ENCODE assay signal across 21 cellular contexts in the genomic region with DNA sequence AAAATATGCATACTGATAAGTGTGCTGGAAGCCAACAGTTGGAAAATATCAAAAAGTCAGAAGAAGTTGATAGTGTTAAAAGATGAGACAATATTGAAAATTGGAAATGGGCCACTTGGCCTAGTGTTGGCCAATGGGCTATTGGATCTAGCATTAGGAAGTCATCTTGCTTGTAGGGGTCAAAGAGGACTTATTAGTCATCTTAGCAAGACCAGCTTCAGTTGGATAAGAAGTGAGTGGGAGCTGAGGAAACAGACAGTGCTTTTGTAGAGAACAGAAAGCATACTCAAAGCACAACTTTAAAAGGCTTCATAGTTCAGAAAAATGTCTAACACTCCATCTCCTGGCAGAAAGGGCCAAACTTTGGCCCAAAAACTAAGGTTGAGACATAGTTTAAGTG.
A peak's percentile ranks its signal among the peaks of the same experiment; 100 is the strongest.
DNase-seq lines count a peak whose midpoint lies in the region; ATAC-seq and TF ChIP-seq lines count a peak whose summit lies in the region.
"Had no signal": no experiment of that assay in that cellular context is flagged by ENCODE, and none has a peak within 500 bp of the region (broad histone marks: within the 10 kb centered on the region; RNA-seq: fewer than 3 reads in every experiment).

No MANE protein-coding gene starts in this region.

- H3K4me3 ChIP-seq in lower lobe of right lung: no peak overlapping the region
- H3K4me3 ChIP-seq in esophagus squamous epithelium: no peak overlapping the region
- H3K4me3 ChIP-seq: BLaER1, GM23338, HAP-1 had no signal

- H3K36me3 ChIP-seq in lower lobe of right lung: no peaks in the 10 kb centered on the region
- H3K36me3 ChIP-seq in esophagus squamous epithelium: no peaks in the 10 kb centered on the region
- H3K36me3 ChIP-seq: BLaER1, HAP-1 had no signal

- H3K27ac ChIP-seq in lower lobe of right lung (no peak overlapping the region), esophagus squamous epithelium (no peak overlapping the region)
- H3K27ac ChIP-seq: 22Rv1, BLaER1, C4-2B had no signal

- DNase-seq in Right ventricle myocardium inferior (ENCODE audit: missing footprints) (no peak), Right ventricle myocardium superior (no peak), COLO829 (ENCODE audit: low spot score) (peak; percentile 2), left ventricle myocardium superior (no peak), lower lobe of right lung (no peak), LoVo (ENCODE audit: low spot score) (no peak), T-helper 1 cell (no peak), esophagus squamous epithelium (lab: John Stamatoyannopoulos, UW) (no peak)
- DNase-seq: Calu3; CD4-positive, CD25-positive, alpha-beta regulatory T cell; CD8-positive, alpha-beta memory T cell; COR-L47; DMS53; DMS79 treated with DMSO at 0.1 percent for 48 hours; GF-D8; HFFc6 had no signal

- TF ChIP-seq CTCF in lower lobe of right lung (IDR thresholded peaks at IDR 0.05) (no peak), esophagus squamous epithelium (IDR thresholded peaks at IDR 0.05) (no peak)

- no peak for TF ChIP-seq POLR2A in esophagus squamous epithelium (IDR thresholded peaks at IDR 0.05)

- H3K9me3 ChIP-seq in lower lobe of right lung (no peaks in the 10 kb centered on the region), esophagus squamous epithelium (no peaks in the 10 kb centered on the region)
- H3K9me3 ChIP-seq: BLaER1, HAP-1 had no signal

- ATAC-seq in Right ventricle myocardium inferior: peak; percentile 39
- no peak for ATAC-seq in Right ventricle myocardium superior (ENCODE audit: poor library complexity)
- peak; percentile 75 for ATAC-seq in left ventricle myocardium superior
- ATAC-seq in lower lobe of right lung: peak; percentile 38 to 45
- ATAC-seq: GM23338 had no signal

- H3K27me3 ChIP-seq in lower lobe of right lung (ENCODE audit: low read depth) (no peaks in the 10 kb centered on the region), esophagus squamous epithelium (no peaks in the 10 kb centered on the region)
- H3K27me3 ChIP-seq: BLaER1 had no signal

- H3K4me1 ChIP-seq in lower lobe of right lung (no peaks in the 10 kb centered on the region), esophagus squamous epithelium (no peaks in the 10 kb centered on the region)
- H3K4me1 ChIP-seq: BLaER1 had no signal

- intact Hi-C loops in Right ventricle myocardium inferior (cut with DNase I) (no loop called here), Right ventricle myocardium superior (cut with DNase I) (no loop called here), left ventricle myocardium superior (cut with micrococcal nuclease) (no loop called here), lower lobe of right lung (cut with DNase I) (no loop called here), esophagus squamous epithelium (cut with DNase I) (no loop called here)
